Comparison of ENCODE assay signal across 9 cellular contexts in genomic region chr2:75200140-75200985, GRCh38. TPM values are rescaled to one million over a fixed set of nuclear protein-coding genes. Genes with fewer than 3 reads are reported as not detected.
DNase-seq lines count a peak whose midpoint lies in the region; ATAC-seq and TF ChIP-seq lines count a peak whose summit lies in the region.
"Had no signal": no experiment of that assay in that cellular context is flagged by ENCODE, and none has a peak within 500 bp of the region (broad histone marks: within the 10 kb centered on the region; RNA-seq: fewer than 3 reads in every experiment).

No MANE protein-coding gene starts in this region.

- H3K79me2 ChIP-seq in smooth muscle cell (ENCODE audit: low read depth), result no peaks in the 10 kb centered on the region

- H4K20me1 ChIP-seq in smooth muscle cell (ENCODE audit: low read depth), result no peaks in the 10 kb centered on the region

- TF ChIP-seq POLR2A in breast epithelium (IDR thresholded peaks at IDR 0.05) (no peak), Peyer's patch (IDR thresholded peaks at IDR 0.05) (no peak)

- peak overlapping the region; percentile 14 for H2AFZ ChIP-seq in smooth muscle cell (ENCODE audit: low read depth)

- TF ChIP-seq CTCF in breast epithelium (IDR thresholded peaks at IDR 0.05) (no peak), smooth muscle cell (IDR thresholded peaks at IDR 0.05; ENCODE audit: borderline replicate concordance, insufficient read depth, poor library complexity, severe bottlenecking) (no peak), Peyer's patch (IDR thresholded peaks at IDR 0.05) (no peak)

- H3K9me3 ChIP-seq in breast epithelium (no peaks in the 10 kb centered on the region), smooth muscle cell (replicated peaks; ENCODE audit: low read depth) (no peaks in the 10 kb centered on the region), Peyer's patch (no peaks in the 10 kb centered on the region)

- 2% methylated on average over 53 of the region's 53 CpGs for WGBS in smooth muscle cell (ENCODE audit: low lambda C conversion rate)

- H3K9ac ChIP-seq in smooth muscle cell (ENCODE audit: low read depth), result no peak overlapping the region

- no peak for ATAC-seq in HG02798 (IDR thresholded peaks at IDR 0.05; ENCODE audit: poor library complexity, unreplicated experiment)

- H3K27ac ChIP-seq in breast epithelium, result peak overlapping the region in 1 of 2 donors; percentile 27
- H3K27ac ChIP-seq in smooth muscle cell (ENCODE audit: low read depth), result no peak overlapping the region
- no peak overlapping the region for H3K27ac ChIP-seq in Peyer's patch
- H3K27ac ChIP-seq: 22Rv1 had no signal

- intact Hi-C loops in breast epithelium (cut with DNase I; ENCODE audit: low total_unique reads), result no loop called here

- H3K4me1 ChIP-seq in breast epithelium (peaks cover 4 to 6% of the 10 kb centered on the region in 2 donors), smooth muscle cell (ENCODE audit: low read depth) (peaks cover 16% of the 10 kb centered on the region), Peyer's patch (peaks cover 0 to 19% (median 7%) of the 10 kb centered on the region in 4 donors)

- peak overlapping the region; percentile 89 for H3K4me2 ChIP-seq in smooth muscle cell

- H3K36me3 ChIP-seq in breast epithelium (no peaks in the 10 kb centered on the region), smooth muscle cell (ENCODE audit: low read depth) (no peaks in the 10 kb centered on the region), Peyer's patch (no peaks in the 10 kb centered on the region)

- peaks cover 0 to 34% of the 10 kb centered on the region in 2 donors for H3K27me3 ChIP-seq in breast epithelium
- H3K27me3 ChIP-seq in smooth muscle cell (ENCODE audit: low read depth), result peaks cover 72% of the 10 kb centered on the region
- no peaks in the 10 kb centered on the region for H3K27me3 ChIP-seq in Peyer's patch

- H3K4me3 ChIP-seq in breast epithelium (peak overlapping the region; percentile 27 to 65 (median 48)), smooth muscle cell (peak overlapping the region; percentile 49), Peyer's patch (peak overlapping the region in 2 of 4 donors; percentile 37 to 42)

- DNase-seq in DMS 273 (lab: John Stamatoyannopoulos, UW; ENCODE audit: unreplicated experiment) (peak; percentile 83), DMS 273 treated with DMSO at 0.1 percent for 48 hours (lab: John Stamatoyannopoulos, UW) (no peak), NCI-H2029 (lab: John Stamatoyannopoulos, UW) (peak; percentile 66), breast epithelium (ENCODE audit: low spot score in 2 of 2) (peak in 1 of 2 donors; percentile 59), inferior parietal cortex (ENCODE audit: extremely low spot score) (peak; percentile 56), smooth muscle cell (lab: John Stamatoyannopoulos, UW; ENCODE audit: unreplicated experiment) (no peak), Peyer's patch (no peak)

- H3F3A ChIP-seq in smooth muscle cell (ENCODE audit: low read depth), result no peaks in the 10 kb centered on the region

RNA-seq across cellular contexts. Expression of gene TACR1, which starts 1.0 kb away (rescaled TPM):
- total RNA-seq in breast epithelium, result 1 to 10 TPM; 1.3 to 5.9 (median 2.4) TPM
- total RNA-seq in smooth muscle cell, result 2.2 and 4.5 TPM in 2 replicates
- polyA plus RNA-seq in smooth muscle cell, result 0.93 and 2.9 TPM in 2 replicates
- 1 to 10 TPM in 2 of 4 donors, not detected in 2; 1.1 to 5.6 TPM for total RNA-seq in Peyer's patch

Comparison
In these comparisons a context has a peak if more than half of its experiments do, and no peak if none do; other contexts are left out.
1. DNase-seq: peak in DMS 273 (single experiment), NCI-H2029 (single experiment) and inferior parietal cortex (single experiment); none in DMS 273 treated with DMSO at 0.1 percent for 48 hours (single experiment), smooth muscle cell (single experiment) and Peyer's patch (0 of 3).